12 cellular contexts compared by ENCODE assay signal in genomic region chr4:183636923-183637322, GRCh38. TPM values are rescaled to one million over a fixed set of nuclear protein-coding genes. Genes with fewer than 3 reads are reported as not detected.
A peak's percentile ranks its signal among the peaks of the same experiment; 100 is the strongest.
DNase-seq lines count a peak whose midpoint lies in the region; ATAC-seq and TF ChIP-seq lines count a peak whose summit lies in the region.
"Had no signal": no experiment of that assay in that cellular context is flagged by ENCODE, and none has a peak within 500 bp of the region (broad histone marks: within the 10 kb centered on the region; RNA-seq: fewer than 3 reads in every experiment).

No MANE protein-coding gene starts in this region.

- peaks cover 17% of the 10 kb centered on the region for H3K4me1 ChIP-seq in smooth muscle cell (ENCODE audit: low read depth)

- no peaks in the 10 kb centered on the region for H3F3A ChIP-seq in smooth muscle cell (ENCODE audit: low read depth)

- H2AFZ ChIP-seq in smooth muscle cell (ENCODE audit: low read depth): no peak overlapping the region

- H3K9ac ChIP-seq in smooth muscle cell (ENCODE audit: low read depth): no peak overlapping the region

- TF ChIP-seq CTCF in VCaP (conservative IDR thresholded peaks at IDR 0.05): no peak
- TF ChIP-seq CTCF in smooth muscle cell (IDR thresholded peaks at IDR 0.05; ENCODE audit: borderline replicate concordance, insufficient read depth, poor library complexity, severe bottlenecking): no peak

- no peak overlapping the region for H3K4me2 ChIP-seq in smooth muscle cell

- DNase-seq in H4 (ENCODE audit: low spot score): peak; percentile 29
- DNase-seq in fibroblast of peridontal ligament (ENCODE audit: extremely low read depth): peak; percentile 71
- no peak for DNase-seq in smooth muscle cell (lab: John Stamatoyannopoulos, UW; ENCODE audit: unreplicated experiment)
- no peak for DNase-seq in DMS79 (lab: John Stamatoyannopoulos, UW)
- DNase-seq: activated CD8-positive, alpha-beta memory T cell treated with anti-CD3 and anti-CD28 coated beads, Interleukin-2, amount 50 U/mL, for 4 hours; amygdala; NCI-H1436; trophoblast cell had no signal

- H3K36me3 ChIP-seq in smooth muscle cell (ENCODE audit: low read depth): no peaks in the 10 kb centered on the region

- no peak for ATAC-seq in HG03520 (IDR thresholded peaks at IDR 0.05; ENCODE audit: unreplicated experiment)
- no peak for ATAC-seq in GM18502 (IDR thresholded peaks at IDR 0.05; ENCODE audit: poor library complexity, unreplicated experiment)
- ATAC-seq in HG03095 (IDR thresholded peaks at IDR 0.05; ENCODE audit: unreplicated experiment): no peak

- no peaks in the 10 kb centered on the region for H3K27me3 ChIP-seq in smooth muscle cell (ENCODE audit: low read depth)

- 63% methylated on average over 5 of the region's 5 CpGs for WGBS in smooth muscle cell (ENCODE audit: low lambda C conversion rate)

- H3K27ac ChIP-seq in VCaP: peak overlapping the region; percentile 86
- H3K27ac ChIP-seq in smooth muscle cell (ENCODE audit: low read depth): no peak overlapping the region

- H3K9me3 ChIP-seq in smooth muscle cell (replicated peaks; ENCODE audit: low read depth): no peaks in the 10 kb centered on the region

- H3K4me3 ChIP-seq in smooth muscle cell: peak overlapping the region; percentile 17

- no peaks in the 10 kb centered on the region for H4K20me1 ChIP-seq in smooth muscle cell (ENCODE audit: low read depth)

- H3K79me2 ChIP-seq in smooth muscle cell (ENCODE audit: low read depth): no peaks in the 10 kb centered on the region

RNA-seq across cellular contexts. Expression of gene RWDD4, which starts 22.1 kb away (rescaled TPM):
- total RNA-seq in H4 (2014; rRNA removed; shearing (Covaris generic)): 21.4 and 32.3 TPM in 2 replicates
- 25.1 and 28.1 TPM in 2 replicates for total RNA-seq in smooth muscle cell
- 20.0 and 23.6 TPM in 2 replicates for polyA plus RNA-seq in smooth muscle cell

RNA-seq across cellular contexts. Expression of gene TRAPPC11, which starts 22.2 kb away (rescaled TPM):
- total RNA-seq in H4 (2014; rRNA removed; shearing (Covaris generic)): 21.3 and 48.7 TPM in 2 replicates
- 41.0 and 56.5 TPM in 2 replicates for total RNA-seq in smooth muscle cell
- 12.4 and 15.5 TPM in 2 replicates for polyA plus RNA-seq in smooth muscle cell

Comparison
In these comparisons a context has a peak if more than half of its experiments do, and no peak if none do; other contexts are left out.
1. DNase-seq: peak in H4 (single experiment) and fibroblast of peridontal ligament (single experiment); none in smooth muscle cell (single experiment) and DMS79 (single experiment).